In the genomic region with DNA sequence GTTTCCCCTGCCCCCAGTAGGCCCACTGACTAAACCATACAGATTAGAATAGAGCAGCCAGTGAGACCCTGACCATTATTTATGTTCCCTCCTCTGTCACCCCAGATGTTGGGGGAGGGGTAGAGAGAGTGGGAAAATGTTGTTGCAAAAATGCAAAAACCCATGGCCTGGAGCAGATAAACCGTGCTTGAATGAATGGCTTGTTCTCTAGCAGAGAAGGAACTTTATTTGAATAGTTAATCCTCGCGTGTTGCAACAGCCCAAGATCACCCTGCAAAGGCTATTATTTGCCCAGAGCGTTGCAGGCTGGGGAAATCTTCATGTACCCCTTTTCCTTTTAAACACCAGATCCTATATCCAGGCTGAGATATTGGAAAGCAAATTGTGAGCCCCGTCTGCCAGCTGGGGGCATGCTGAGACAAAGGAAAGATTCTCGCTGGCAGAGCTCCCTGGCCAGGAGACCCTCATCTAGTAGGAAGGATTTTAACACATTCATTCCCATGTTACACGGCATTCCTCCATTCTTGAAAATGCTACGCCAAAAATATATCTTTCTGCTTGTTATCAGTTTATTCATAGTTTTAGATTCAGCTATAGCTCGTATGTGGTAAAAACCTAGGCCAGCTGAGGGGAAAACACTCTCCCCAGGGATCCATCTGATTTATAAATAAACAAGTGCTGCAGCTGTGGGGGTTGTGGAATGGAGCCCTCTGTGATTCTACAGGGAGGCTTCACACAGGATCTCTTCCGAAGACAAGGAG, we compare ENCODE assay signal across 1 cellular context.
TF ChIP-seq lines count a peak whose summit lies in the region.

No MANE protein-coding gene starts in this region.

TF ChIP-seq in H1, 55 proteins besides CTCF, POLR2A, EP300 and RAD21 (continued from another document):
- TF ChIP-seq NANOG (IDR thresholded peaks at IDR 0.05; ENCODE audit: insufficient read depth, low read depth, low read length, poor library complexity, severe bottlenecking) (no peak), TEAD4 (IDR thresholded peaks at IDR 0.05; ENCODE audit: low read depth, low read length) (no peak), SP2 (IDR thresholded peaks at IDR 0.05; ENCODE audit: low read length) (no peak), GTF2F1 (IDR thresholded peaks at IDR 0.05; ENCODE audit: borderline replicate concordance, low read depth, low read length) (no peak), RFX5 (IDR thresholded peaks at IDR 0.05; ENCODE audit: borderline replicate concordance, low read depth, low read length) (no peak), POU5F1 (IDR thresholded peaks at IDR 0.05; ENCODE audit: low read depth, low read length) (no peak), RBBP5 (IDR thresholded peaks at IDR 0.05; ENCODE audit: borderline replicate concordance, low read depth, low read length) (no peak), CBX5 (IDR thresholded peaks at IDR 0.05; ENCODE audit: low read depth, low read length) (no peak), CTBP2 (IDR thresholded peaks at IDR 0.05; ENCODE audit: borderline replicate concordance, insufficient read depth, insufficient read length, low read length) (no peak)
